ENCODE assay signal across 13 cellular contexts in genomic region chr15:42194502-42194901, GRCh38. TPM values are rescaled to one million over a fixed set of nuclear protein-coding genes. Genes with fewer than 3 reads are reported as not detected.
DNase-seq lines count a peak whose midpoint lies in the region; ATAC-seq and TF ChIP-seq lines count a peak whose summit lies in the region.
"Had no signal": no experiment of that assay in that cellular context is flagged by ENCODE, and none has a peak within 500 bp of the region (broad histone marks: within the 10 kb centered on the region; RNA-seq: fewer than 3 reads in every experiment).

No MANE protein-coding gene starts in this region.

- H3K27ac Mint-ChIP-seq in natural killer cell treated with Interleukin-12 subunit alpha and Interleukin-12 subunit beta and Interleukin-15 and Interleukin-18, amount 100 ng/mL, for 72 hours: no peak overlapping the region
- no peak overlapping the region for H3K27ac Mint-ChIP-seq in natural killer cell

- no peaks in the 10 kb centered on the region for H3K27me3 ChIP-seq in transverse colon
- H3K27me3 ChIP-seq: BLaER1 treated with 17β-estradiol and CSF1 and Interleukin-3, amounts not matched to agents 10 nM and 100 nM had no signal

- H3K27me3 Mint-ChIP-seq in natural killer cell treated with Interleukin-12 subunit alpha and Interleukin-12 subunit beta and Interleukin-15 and Interleukin-18, amount 100 ng/mL, for 72 hours: no peaks in the 10 kb centered on the region
- H3K27me3 Mint-ChIP-seq in natural killer cell (ENCODE audit: low read depth in 2 of 2): no peaks in the 10 kb centered on the region

- ATAC-seq in natural killer cell treated with Interleukin-12 subunit alpha and Interleukin-12 subunit beta and Interleukin-15 and Interleukin-18, amount 100 ng/mL, for 72 hours: peak; percentile 56 to 68
- ATAC-seq in natural killer cell (no peak), left cardiac atrium (no peak)

- H3K36me3 Mint-ChIP-seq in natural killer cell treated with Interleukin-12 subunit alpha and Interleukin-12 subunit beta and Interleukin-15 and Interleukin-18, amount 100 ng/mL, for 72 hours: peaks cover 29% of the 10 kb centered on the region
- H3K36me3 Mint-ChIP-seq in natural killer cell: no peaks in the 10 kb centered on the region

- no peaks in the 10 kb centered on the region for H3K9me3 ChIP-seq in transverse colon

- H3K4me1 ChIP-seq in transverse colon: no peaks in the 10 kb centered on the region
- H3K4me1 ChIP-seq: BLaER1 treated with 17β-estradiol and CSF1 and Interleukin-3, amounts not matched to agents 10 nM and 100 nM had no signal

- no peak overlapping the region for H3K4me3 ChIP-seq in transverse colon
- H3K4me3 ChIP-seq: BLaER1 treated with 17β-estradiol and CSF1 and Interleukin-3, amounts not matched to agents 10 nM and 100 nM had no signal

- DNase-seq in natural killer cell treated with Interleukin-12 subunit alpha and Interleukin-12 subunit beta and Interleukin-15 and Interleukin-18, amount 100 ng/mL, for 72 hours (ENCODE audit: low spot score): no peak
- DNase-seq in natural killer cell: no peak
- DNase-seq in OCI-M1 (lab: John Stamatoyannopoulos, UW): peak; percentile 16
- DNase-seq in fibroblast of gingiva (ENCODE audit: low read depth): peak; percentile 86
- DNase-seq in transverse colon: peak; percentile 15
- DNase-seq in NCI-H2107 (lab: John Stamatoyannopoulos, UW): no peak
- no peak for DNase-seq in NCI-H748 (lab: John Stamatoyannopoulos, UW; ENCODE audit: unreplicated experiment)
- no peak for DNase-seq in left cardiac atrium
- DNase-seq: effector CD4-positive, alpha-beta T cell; NCI-H510A had no signal

- in situ Hi-C loops in transverse colon (cut with MboI; ENCODE audit: low pct_ligation_motif_present in 1 of 4, low pct_unique_long_range_greater_than_20kb in 1 of 4, low sequenced_read_pairs in 3 of 4): no loop called here

- TF ChIP-seq CTCF in natural killer cell (IDR thresholded peaks at IDR 0.05): no peak
- TF ChIP-seq CTCF in transverse colon (IDR thresholded peaks at IDR 0.05): no peak

- H3K27ac ChIP-seq in transverse colon: no peak overlapping the region
- H3K27ac ChIP-seq: BLaER1 treated with 17β-estradiol and CSF1 and Interleukin-3, amounts not matched to agents 10 nM and 100 nM had no signal

- H3K36me3 ChIP-seq in transverse colon: peaks cover 0 to 40% (median 15%) of the 10 kb centered on the region in 4 donors

- TF ChIP-seq POLR2A in transverse colon (IDR thresholded peaks at IDR 0.05): no peak

- intact Hi-C loops in natural killer cell (cut with micrococcal nuclease): no loop called here
- intact Hi-C loops in transverse colon (cut with DNase I; ENCODE audit: low total_unique reads): no loop called here
- intact Hi-C loops in left cardiac atrium (cut with DNase I): no loop called here

- H3K4me1 Mint-ChIP-seq in natural killer cell treated with Interleukin-12 subunit alpha and Interleukin-12 subunit beta and Interleukin-15 and Interleukin-18, amount 100 ng/mL, for 72 hours (ENCODE audit: low read depth in 2 of 2): peaks cover 10 to 17% of the 10 kb centered on the region in 2 donors
- peaks cover 3 to 9% of the 10 kb centered on the region in 2 donors for H3K4me1 Mint-ChIP-seq in natural killer cell

- no peaks in the 10 kb centered on the region for H3K9me3 Mint-ChIP-seq in natural killer cell treated with Interleukin-12 subunit alpha and Interleukin-12 subunit beta and Interleukin-15 and Interleukin-18, amount 100 ng/mL, for 72 hours
- H3K9me3 Mint-ChIP-seq in natural killer cell: no peaks in the 10 kb centered on the region

- 79 to 92% methylated on average over 5 of the region's 5 CpGs for WGBS in transverse colon (ENCODE audit: low coverage in 1 of 2), 2 donors

- TF ChIP-seq EP300 in transverse colon (IDR thresholded peaks at IDR 0.05; ENCODE audit: low read depth): no peak

- no peak overlapping the region for H3K4me3 Mint-ChIP-seq in natural killer cell treated with Interleukin-12 subunit alpha and Interleukin-12 subunit beta and Interleukin-15 and Interleukin-18, amount 100 ng/mL, for 72 hours
- H3K4me3 Mint-ChIP-seq in natural killer cell: no peak overlapping the region

RNA-seq across cellular contexts. Expression of gene VPS39, which starts 13.6 kb away (rescaled TPM):
- total RNA-seq in natural killer cell treated with Interleukin-12 subunit alpha and Interleukin-12 subunit beta and Interleukin-15 and Interleukin-18, amount 100 ng/mL, for 72 hours: 10 to 100 TPM; 66.2 to 84.6 TPM
- total RNA-seq in natural killer cell (100 to 1,000 TPM; 104 to 115 (median 112) TPM), transverse colon (100 to 1,000 TPM; 105 to 354 (median 153) TPM), left cardiac atrium (10 to 100 TPM; 39.1 to 39.2 TPM)

RNA-seq across cellular contexts. Expression of gene PLA2G4F, which starts 38.1 kb away (rescaled TPM):
- total RNA-seq in natural killer cell treated with Interleukin-12 subunit alpha and Interleukin-12 subunit beta and Interleukin-15 and Interleukin-18, amount 100 ng/mL, for 72 hours: not detected
- total RNA-seq in natural killer cell (not detected), transverse colon (100 to 1,000 TPM in 1 of 4 donors, 10 to 100 TPM in 3; 25.1 to 135 (median 78.0) TPM), left cardiac atrium (1 to 10 TPM in 1 of 2 donors, not detected in 1; 1.5 TPM)
- total RNA-seq: myocyte; T-helper 2 cell treated with Interferon-gamma antibody and Interleukin-4, amounts not matched to agents 100 ng/mL and 5 ng/mL, for 36 hours had no signal

Comparison
In these comparisons a context has a peak if more than half of its experiments do, and no peak if none do; other contexts are left out.
1. ATAC-seq: peak in natural killer cell treated with Interleukin-12 subunit alpha and Interleukin-12 subunit beta and Interleukin-15 and Interleukin-18, amount 100 ng/mL, for 72 hours (2 of 2); none in natural killer cell (0 of 3) and left cardiac atrium (0 of 2).
2. DNase-seq: peak in OCI-M1 (single experiment), fibroblast of gingiva (single experiment) and transverse colon (single experiment); none in natural killer cell treated with Interleukin-12 subunit alpha and Interleukin-12 subunit beta and Interleukin-15 and Interleukin-18, amount 100 ng/mL, for 72 hours (single experiment), natural killer cell (single experiment), NCI-H2107 (single experiment), NCI-H748 (single experiment) and left cardiac atrium (single experiment).
3. RNA of gene PLA2G4F, which starts 38.1 kb away (total RNA-seq): 25.1 to 135 TPM in transverse colon; 1.5 TPM in left cardiac atrium, not detected in natural killer cell treated with Interleukin-12 subunit alpha and Interleukin-12 subunit beta and Interleukin-15 and Interleukin-18, amount 100 ng/mL, for 72 hours and not detected in natural killer cell; every median in the first group is over 10 times any median in the second.